In genomic region chr2:56344771-56345170, GRCh38 we compare ENCODE assay signal across 30 cellular contexts.
"Had no signal": no experiment of that assay in that cellular context is flagged by ENCODE, and none has a peak within 500 bp of the region (broad histone marks: within the 10 kb centered on the region; RNA-seq: fewer than 3 reads in every experiment).

No MANE protein-coding gene starts in this region.

- H3K36me3 ChIP-seq: neural progenitor cell, ovary, spleen, suprapubic skin, tibial nerve, upper lobe of left lung, vagina had no signal

- H3K9me3 Mint-ChIP-seq: nephron; neural progenitor cell; stimulated activated memory B cell treated with anti-CD40 and anti-IgM and Interleukin-4, amounts not matched to agents 10 μg/mL and 1 μg/mL and 100 μg/mL, for 72 hours; stimulated activated naive CD8-positive, alpha-beta T cell treated with anti-CD3 and anti-CD28 coated beads, Interleukin-15, amount 100 ng/mL, for 72 hours had no signal

- H3K4me3 Mint-ChIP-seq: natural killer cell; nephron; neural progenitor cell; stimulated activated memory B cell treated with anti-CD40 and anti-IgM and Interleukin-4, amounts not matched to agents 10 μg/mL and 1 μg/mL and 100 μg/mL, for 72 hours; stimulated activated naive CD8-positive, alpha-beta T cell treated with anti-CD3 and anti-CD28 coated beads, Interleukin-15, amount 100 ng/mL, for 72 hours had no signal

- H3K9ac ChIP-seq: neural progenitor cell, parathyroid adenoma had no signal

- H3K4me1 Mint-ChIP-seq: natural killer cell; neural progenitor cell; stimulated activated memory B cell treated with anti-CD40 and anti-IgM and Interleukin-4, amounts not matched to agents 10 μg/mL and 1 μg/mL and 100 μg/mL, for 72 hours; stimulated activated naive CD8-positive, alpha-beta T cell treated with anti-CD3 and anti-CD28 coated beads, Interleukin-15, amount 100 ng/mL, for 72 hours had no signal

- H3K27ac Mint-ChIP-seq: natural killer cell; nephron; neural progenitor cell; progenitor cell of endocrine pancreas; stimulated activated memory B cell treated with anti-CD40 and anti-IgM and Interleukin-4, amounts not matched to agents 10 μg/mL and 1 μg/mL and 100 μg/mL, for 72 hours; stimulated activated naive CD8-positive, alpha-beta T cell treated with anti-CD3 and anti-CD28 coated beads, Interleukin-15, amount 100 ng/mL, for 72 hours had no signal

- DNase-seq: natural killer cell; occipital lobe; ovary; posterior cingulate gyrus; psoas muscle; right cardiac atrium; spleen; stimulated activated CD4-positive, alpha-beta T cell treated with anti-CD3 and anti-CD28 coated beads, Interleukin-12 subunit alpha, Interleukin-12 subunit beta, amount 100 ng/mL, for 4 hours; stimulated activated CD4-positive, alpha-beta T cell treated with anti-CD3 and anti-CD28 coated beads, Interleukin-1b, Interleukin-23, amount 100 ng/mL, for 48 hours; stimulated activated CD4-positive, alpha-beta T cell treated with anti-CD3 and anti-CD28 coated beads, Interleukin-4, amount 100 ng/mL, for 1 hour; stimulated activated CD4-positive, alpha-beta T cell treated with anti-CD3 and anti-CD28 coated beads, Interleukin-4, amount 100 ng/mL, for 4 hours; stimulated activated CD8-positive, alpha-beta memory T cell treated with anti-CD3 and anti-CD28 coated beads, Interleukin-4, amount 100 ng/mL, for 48 hours; stimulated activated naive CD4-positive, alpha-beta T cell; stimulated activated naive CD8-positive, alpha-beta T cell treated with anti-CD3 and anti-CD28 coated beads, Interleukin-15, amount 100 ng/mL, for 72 hours; stimulated activated naive CD8-positive, alpha-beta T cell treated with anti-CD3 and anti-CD28 coated beads, Interleukin-15, Interleukin-2, amounts not matched to agents 100 U/mL and 50 U/mL, for 24 hours; substantia nigra; testis; upper lobe of left lung had no signal

- ATAC-seq: natural killer cell; psoas muscle; right cardiac atrium; sciatic nerve; stimulated activated memory B cell treated with anti-CD40 and anti-IgM and Interleukin-4, amounts not matched to agents 10 μg/mL and 1 μg/mL and 100 μg/mL, for 72 hours; stimulated activated naive CD8-positive, alpha-beta T cell treated with anti-CD3 and anti-CD28 coated beads, Interleukin-15, amount 100 ng/mL, for 72 hours; stimulated activated naive CD8-positive, alpha-beta T cell treated with anti-CD3 and anti-CD28 coated beads, Interleukin-15, Interleukin-2, amounts not matched to agents 100 U/mL and 50 U/mL, for 24 hours had no signal

- FAIRE-seq: urothelium cell line had no signal

- H3K79me2 ChIP-seq: parathyroid adenoma had no signal

- H3K27me3 Mint-ChIP-seq: progenitor cell of endocrine pancreas; stimulated activated memory B cell treated with anti-CD40 and anti-IgM and Interleukin-4, amounts not matched to agents 10 μg/mL and 1 μg/mL and 100 μg/mL, for 72 hours; stimulated activated naive CD8-positive, alpha-beta T cell treated with anti-CD3 and anti-CD28 coated beads, Interleukin-15, amount 100 ng/mL, for 72 hours had no signal

- H3K27ac ChIP-seq: neural progenitor cell, ovary, parathyroid adenoma, psoas muscle, skin epidermis, spleen, suprapubic skin, testis, tibial nerve, upper lobe of left lung, vagina had no signal

- H3K4me1 ChIP-seq: neural progenitor cell, parathyroid adenoma, psoas muscle, spleen, suprapubic skin, testis, tibial nerve, upper lobe of left lung, vagina had no signal

- H3K36me3 Mint-ChIP-seq: natural killer cell; neural progenitor cell; stimulated activated memory B cell treated with anti-CD40 and anti-IgM and Interleukin-4, amounts not matched to agents 10 μg/mL and 1 μg/mL and 100 μg/mL, for 72 hours had no signal

- H3K4me2 ChIP-seq: neural progenitor cell, smooth muscle cell had no signal

- H3K4me3 ChIP-seq: neural progenitor cell, ovary, psoas muscle, skin epidermis, smooth muscle cell, spleen, suprapubic skin, testis, tibial nerve, upper lobe of left lung, vagina had no signal

- H3K9me3 ChIP-seq: ovary, psoas muscle, spleen, suprapubic skin, testis, tibial nerve, upper lobe of left lung, vagina had no signal

- H2AFZ ChIP-seq: neural progenitor cell, parathyroid adenoma had no signal

- H3K27me3 ChIP-seq: neural progenitor cell, ovary, spleen, suprapubic skin, testis, tibial nerve, upper lobe of left lung, vagina had no signal
